ENCODE assay signal across 8 cellular contexts in genomic region chr14:73740921-73741326, GRCh38. TPM values are rescaled to one million over a fixed set of nuclear protein-coding genes. Genes with fewer than 3 reads are reported as not detected.
DNase-seq lines count a peak whose midpoint lies in the region; ATAC-seq, FAIRE-seq and TF ChIP-seq lines count a peak whose summit lies in the region.

No MANE protein-coding gene starts in this region.

- H3K27ac Mint-ChIP-seq in T-helper 17 cell = peak overlapping the region; percentile 93

- H3K4me3 ChIP-seq in H7 (ENCODE audit: insufficient read depth, low read depth, low read length) = no peak overlapping the region
- no peak overlapping the region for H3K4me3 ChIP-seq in pancreas

- no peak for ATAC-seq in T-helper 17 cell
- ATAC-seq in pancreas = peak; percentile 80 to 89 (median 87)
- ATAC-seq in HG02884 (IDR thresholded peaks at IDR 0.05; ENCODE audit: unreplicated experiment) = no peak
- ATAC-seq in GM19328 (IDR thresholded peaks at IDR 0.05; ENCODE audit: unreplicated experiment) = no peak

- 11 to 14% methylated on average over 6 of the region's 6 CpGs for WGBS in pancreas, 2 donors

- H3K36me3 Mint-ChIP-seq in T-helper 17 cell (ENCODE audit: low read depth) = no peaks in the 10 kb centered on the region

- TF ChIP-seq CTCF in pancreas (IDR thresholded peaks at IDR 0.05) = no peak

- intact Hi-C loops in pancreas (cut with DNase I) = no loop called here

- H3K27me3 ChIP-seq in H7 (ENCODE audit: control insufficient read depth, insufficient read depth, low read length) (no peaks in the 10 kb centered on the region), pancreas (no peaks in the 10 kb centered on the region)

- peak overlapping the region; percentile 23 to 80 (median 68) for H3K27ac ChIP-seq in pancreas

- DNase-seq in H7 (peak; percentile 84), T-helper 17 cell (no peak), fibroblast of the conjunctiva (ENCODE audit: low read depth) (peak; percentile 55), pancreas (peak in 5 of 6 donors; percentile 73 to 84 (median 81)), NCI-H446 treated with DMSO at 0.1 percent for 48 hours (lab: John Stamatoyannopoulos, UW) (no peak), UCSD-AML1 (lab: John Stamatoyannopoulos, UW; ENCODE audit: unreplicated experiment) (no peak)

- H3K9me3 ChIP-seq in T-helper 17 cell (ENCODE audit: control insufficient read depth, low read length, poor library complexity, severe bottlenecking) (no peaks in the 10 kb centered on the region), pancreas (no peaks in the 10 kb centered on the region)

- no peak for FAIRE-seq in pancreas (lab: Jason Lieb, UNC)

- no peaks in the 10 kb centered on the region for H3K27me3 Mint-ChIP-seq in T-helper 17 cell

- H3K4me3 Mint-ChIP-seq in T-helper 17 cell = peak overlapping the region; percentile 92

- H3K4me1 ChIP-seq in pancreas = peaks cover 41 to 60% (median 47%) of the 10 kb centered on the region in 3 donors

- H3K4me1 Mint-ChIP-seq in T-helper 17 cell = peaks cover 56% of the 10 kb centered on the region

- H3K36me3 ChIP-seq in H7 (replicated peaks; ENCODE audit: control insufficient read depth, insufficient read depth, low read length) = no peaks in the 10 kb centered on the region
- H3K36me3 ChIP-seq in pancreas = peaks cover 2 to 18% (median 15%) of the 10 kb centered on the region in 3 donors

RNA-seq across cellular contexts. Expression of gene PNMA1, which starts 26.7 kb away (rescaled TPM):
- total RNA-seq in H7 (2014; rRNA removed; shearing (Covaris generic)) = 18.0 and 18.1 TPM in 2 replicates
- total RNA-seq in T-helper 17 cell = 10 to 100 TPM; 42.0 to 53.7 TPM
- 10 to 100 TPM in 2 of 6 donors, 1 to 10 TPM in 4; 2.8 to 11.7 (median 6.5) TPM for total RNA-seq in pancreas
- polyA plus RNA-seq in pancreas = 10 to 100 TPM in 1 of 2 donors, 1 to 10 TPM in 1; 6.2 to 25.4 TPM

Comparison
In these comparisons a context has a peak if more than half of its experiments do, and no peak if none do; other contexts are left out.
1. DNase-seq: peak in H7 (single experiment), fibroblast of the conjunctiva (single experiment) and pancreas (5 of 6); none in T-helper 17 cell (0 of 3), NCI-H446 treated with DMSO at 0.1 percent for 48 hours (single experiment) and UCSD-AML1 (single experiment).
2. ATAC-seq: peak in pancreas (4 of 4); none in T-helper 17 cell (single experiment), HG02884 (single experiment) and GM19328 (single experiment).